13 cellular contexts compared by ENCODE assay signal in the genomic region with DNA sequence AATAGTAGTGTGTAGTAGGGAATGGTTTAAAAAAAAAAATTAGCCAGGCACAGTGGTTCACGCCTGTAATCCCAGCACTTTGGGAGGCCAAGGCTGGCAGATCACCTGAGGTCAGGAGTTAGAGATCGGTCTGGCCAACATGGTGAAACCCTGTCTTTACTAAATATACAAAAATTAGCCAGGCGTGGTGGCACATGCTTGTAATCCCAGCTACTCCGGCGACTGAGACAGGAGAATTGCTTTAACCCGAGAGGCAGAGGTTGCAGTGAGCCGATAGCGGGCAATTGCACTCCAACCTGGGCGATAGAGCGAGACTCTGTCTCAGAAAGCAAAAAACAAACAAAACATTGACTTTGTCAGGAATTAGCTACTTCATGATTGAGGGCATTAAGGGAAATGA. TPM values are rescaled to one million over a fixed set of nuclear protein-coding genes. Genes with fewer than 3 reads are reported as not detected.
DNase-seq lines count a peak whose midpoint lies in the region; ATAC-seq, FAIRE-seq and TF ChIP-seq lines count a peak whose summit lies in the region.
"Not testable (repeated sequence)": the region's sequence is repeated elsewhere in the genome, so short reads cannot be mapped to it uniquely, and the experiment has no call there.
"Had no signal": no experiment of that assay in that cellular context is flagged by ENCODE, and none has a peak within 500 bp of the region (broad histone marks: within the 10 kb centered on the region; RNA-seq: fewer than 3 reads in every experiment).

No MANE protein-coding gene starts in this region.

- WGBS in K562 (ENCODE audit: insufficient coverage, low coverage, missing lambda C conversion rate), result 96% methylated on average over 10 of the region's 10 CpGs

- CTCF ChIA-PET in CD4-positive, alpha-beta memory T cell (lab: Charles Lee; ENCODE audit: partially characterized antibody), result interaction anchor here (1.1 to 19.2 kb wide), 8 partner anchors 9 to 212 kb away, joined by 3 to 339 read pairs (median 6); partner anchors contain the start of genes AAAS and ITGB7
- CTCF ChIA-PET in K562 (lab: Yijun Ruan, JAX; ENCODE audit: low intra/inter-chr PET ratio), result not testable (repeated sequence)

- BruUV-seq in K562 (replicated peaks; lab: Mats Ljungman, UMichigan), result not testable (repeated sequence)

- H3K4me2 ChIP-seq in KMS-11 (peak overlapping the region; percentile 98), K562 (ENCODE audit: insufficient read depth, low read length) (0 out of 2 replicates have a peak overlapping the region, but pooled peaks have one; percentile 8)

- not testable (repeated sequence) for H3K4me3 ChIP-seq in CD4-positive, alpha-beta memory T cell (ENCODE audit: low read length in 2 of 2); KMS-11 (IDR thresholded peaks at IDR 0.05; ENCODE audit: insufficient read depth, low read depth, low read length); lower lobe of right lung; neutrophil (ENCODE audit: low read depth in 1 of 2, low read length in 1 of 2)
- 0 out of 2 replicates have a peak overlapping the region, but pooled peaks have one; percentile 70 for H3K4me3 ChIP-seq in K562

- H3K9me3 Mint-ChIP-seq in CD4-positive, alpha-beta memory T cell; activated T-helper 1 cell treated with anti-CD3 and anti-CD28 coated beads, Interleukin-12 subunit alpha, Interleukin-12 subunit beta, Interleukin-2, Interleukin-4 antibody, amounts not matched to agents 30 ng/mL and 10 ng/mL and 1 ng/mL, durations not matched to agents 14 hours and 24 hours and 36 hours; type B pancreatic cell: not testable (repeated sequence)

- in situ Hi-C loops in K562 (cut with MboI), result not testable (repeated sequence)

- H3K27ac Mint-ChIP-seq in CD4-positive, alpha-beta memory T cell, result peak overlapping the region in 6 of 7 donors; percentile 42 to 99 (median 86)
- H3K27ac Mint-ChIP-seq in T-helper 17 cell (peak overlapping the region; percentile 97), type B pancreatic cell (peak overlapping the region; percentile 98)
- H3K27ac Mint-ChIP-seq in activated T-helper 1 cell treated with anti-CD3 and anti-CD28 coated beads, Interleukin-12 subunit alpha, Interleukin-12 subunit beta, Interleukin-2, Interleukin-4 antibody, amounts not matched to agents 30 ng/mL and 10 ng/mL and 1 ng/mL, durations not matched to agents 14 hours and 24 hours and 36 hours, result peak overlapping the region; percentile 62

- not testable (repeated sequence) for H3K9me1 ChIP-seq in K562 (ENCODE audit: control insufficient read depth, insufficient read depth, low read length)

- peaks cover 64% of the 10 kb centered on the region for H3K4me1 ChIP-seq in CD4-positive, alpha-beta memory T cell (ENCODE audit: insufficient read depth, low read length)
- H3K4me1 ChIP-seq in KMS-11 (ENCODE audit: low read depth, poor library complexity, severe bottlenecking), result peaks cover 74% of the 10 kb centered on the region
- H3K4me1 ChIP-seq in K562 (replicated peaks in 1 of 2; ENCODE audit: control insufficient read depth in 2 of 2, insufficient read depth in 2 of 2, low read length in 2 of 2), result peaks cover 23 to 28% of the 10 kb centered on the region in 2 experiments; a peak in 4 of 5 replicates
- peaks cover 66% of the 10 kb centered on the region for H3K4me1 ChIP-seq in lower lobe of right lung
- peaks cover 52 to 55% of the 10 kb centered on the region in 2 experiments for H3K4me1 ChIP-seq in neutrophil (ENCODE audit: control insufficient read depth in 1 of 2, insufficient read depth in 1 of 2, low read depth in 1 of 2, low read length in 1 of 2)

- POLR2A ChIA-PET in CD4-positive, alpha-beta memory T cell (lab: Charles Lee; ENCODE audit: partially characterized antibody), result interaction anchor here (1.1 to 9.4 kb wide), 6 partner anchors 25 to 83 kb away, joined by 3 to 193 read pairs (median 4); partner anchors contain the start of gene AAAS
- POLR2A ChIA-PET in K562 (lab: Yijun Ruan, JAX), result interaction anchor here (1.0 to 2.1 kb wide), 4 partner anchors 14 to 108 kb away, joined by 3 to 8 read pairs (median 5); partner anchors contain the start of gene AAAS

- H4K20me1 ChIP-seq in KMS-11 (ENCODE audit: insufficient read depth); K562 (replicated peaks; ENCODE audit: control insufficient read depth, insufficient read depth, low read length): not testable (repeated sequence)

- ATAC-seq in T-helper 17 cell, K562, lower lobe of right lung: not testable (repeated sequence)

- not testable (repeated sequence) for DNase-seq in CD4-positive, alpha-beta memory T cell; T-helper 17 cell; activated T-helper 1 cell treated with anti-CD3 and anti-CD28 coated beads, Interleukin-12 subunit alpha, Interleukin-12 subunit beta, Interleukin-2, Interleukin-4 antibody, amounts not matched to agents 30 ng/mL and 10 ng/mL and 1 ng/mL, durations not matched to agents 14 hours and 24 hours and 36 hours (ENCODE audit: low spot score); K562 (ENCODE audit: extremely low read depth in 1 of 4, low spot score in 3 of 4); lower lobe of right lung; type B pancreatic cell (ENCODE audit: extremely low spot score, unreplicated experiment)

- not testable (repeated sequence) for H3K27me3 ChIP-seq in CD4-positive, alpha-beta memory T cell (ENCODE audit: insufficient read depth, low read length); KMS-11 (ENCODE audit: insufficient read depth, low read depth); K562 (ENCODE audit: control insufficient read depth in 2 of 2, insufficient read depth in 2 of 2, low read length in 2 of 2); lower lobe of right lung (ENCODE audit: low read depth); neutrophil

- intact Hi-C loops in CD4-positive, alpha-beta memory T cell (cut with micrococcal nuclease), result loop anchor here (5.0 kb wide), 1 partner anchor 380 kb away; the partner anchor contains the start of gene ATP5MC2
- intact Hi-C loops in activated T-helper 1 cell treated with anti-CD3 and anti-CD28 coated beads, Interleukin-12 subunit alpha, Interleukin-12 subunit beta, Interleukin-2, Interleukin-4 antibody, amounts not matched to agents 30 ng/mL and 10 ng/mL and 1 ng/mL, durations not matched to agents 14 hours and 24 hours and 36 hours (cut with micrococcal nuclease); K562 (cut with micrococcal nuclease); lower lobe of right lung (cut with DNase I): not testable (repeated sequence)

- not testable (repeated sequence) for FAIRE-seq in K562 (lab: Jason Lieb, UNC)

- not testable (repeated sequence) for H3K9me3 ChIP-seq in CD4-positive, alpha-beta memory T cell (ENCODE audit: control insufficient read depth in 1 of 2, low read length in 2 of 2); T-helper 17 cell (ENCODE audit: control insufficient read depth, low read length, poor library complexity, severe bottlenecking); K562 (replicated peaks; ENCODE audit: control insufficient read depth, insufficient read depth, low read depth, low read length); lower lobe of right lung; neutrophil

- H3K27me3 Mint-ChIP-seq in CD4-positive, alpha-beta memory T cell; T-helper 17 cell; activated T-helper 1 cell treated with anti-CD3 and anti-CD28 coated beads, Interleukin-12 subunit alpha, Interleukin-12 subunit beta, Interleukin-2, Interleukin-4 antibody, amounts not matched to agents 30 ng/mL and 10 ng/mL and 1 ng/mL, durations not matched to agents 14 hours and 24 hours and 36 hours (ENCODE audit: insufficient read depth); type B pancreatic cell: not testable (repeated sequence)

- H3K36me3 Mint-ChIP-seq in CD4-positive, alpha-beta memory T cell, result peaks cover 21 to 47% of the 10 kb centered on the region in 2 donors
- not testable (repeated sequence) for H3K36me3 Mint-ChIP-seq in T-helper 17 cell (ENCODE audit: low read depth)
- peaks cover 52% of the 10 kb centered on the region for H3K36me3 Mint-ChIP-seq in activated T-helper 1 cell treated with anti-CD3 and anti-CD28 coated beads, Interleukin-12 subunit alpha, Interleukin-12 subunit beta, Interleukin-2, Interleukin-4 antibody, amounts not matched to agents 30 ng/mL and 10 ng/mL and 1 ng/mL, durations not matched to agents 14 hours and 24 hours and 36 hours (ENCODE audit: low read depth)
- H3K36me3 Mint-ChIP-seq in type B pancreatic cell, result peaks cover 16% of the 10 kb centered on the region

- H3K4me3 Mint-ChIP-seq in CD4-positive, alpha-beta memory T cell, result peak overlapping the region in 7 of 8 donors; percentile 21 to 100 (median 98)
- H3K4me3 Mint-ChIP-seq in T-helper 17 cell (peak overlapping the region; percentile 12), type B pancreatic cell (peak overlapping the region; percentile 99)
- H3K4me3 Mint-ChIP-seq in activated T-helper 1 cell treated with anti-CD3 and anti-CD28 coated beads, Interleukin-12 subunit alpha, Interleukin-12 subunit beta, Interleukin-2, Interleukin-4 antibody, amounts not matched to agents 30 ng/mL and 10 ng/mL and 1 ng/mL, durations not matched to agents 14 hours and 24 hours and 36 hours, result peak overlapping the region; percentile 99

- not testable (repeated sequence) for H3K9ac ChIP-seq in KMS-11
- H3K9ac ChIP-seq in K562 (ENCODE audit: insufficient read depth in 1 of 2, low read depth in 2 of 2, low read length in 2 of 2), result peak overlapping the region in 1 of 2 experiments; percentile 94; a peak in 2 of 4 replicates

- H3K79me2 ChIP-seq in KMS-11 (ENCODE audit: insufficient read depth, low read depth), result peaks cover 49% of the 10 kb centered on the region
- peaks cover 28% of the 10 kb centered on the region for H3K79me2 ChIP-seq in K562 (ENCODE audit: control insufficient read depth, insufficient read depth, low read length)

- H3K27ac ChIP-seq in CD4-positive, alpha-beta memory T cell (ENCODE audit: low read depth, low read length); KMS-11; K562 (ENCODE audit: extremely low read depth, low read depth, low read length): not testable (repeated sequence)
- H3K27ac ChIP-seq in lower lobe of right lung, result peak overlapping the region; percentile 92
- H3K27ac ChIP-seq in neutrophil, result peak overlapping the region; percentile 85

- TF ChIP-seq RAD21 in K562 (CRISPR knock-in tag; conservative IDR thresholded peaks at IDR 0.05 in 1 of 2, IDR thresholded peaks at IDR 0.05 in 1 of 2), result not testable (repeated sequence)

- TF ChIP-seq POLR2A in K562 (conservative IDR thresholded peaks at IDR 0.05), result not testable (repeated sequence)

- peaks cover 24% of the 10 kb centered on the region for H3K36me3 ChIP-seq in CD4-positive, alpha-beta memory T cell (ENCODE audit: insufficient read depth, low read length)
- peaks cover 12% of the 10 kb centered on the region; the same call in 1 of the 2 replicates for H3K36me3 ChIP-seq in KMS-11 (ENCODE audit: insufficient read depth)
- H3K36me3 ChIP-seq in K562 (ENCODE audit: control insufficient read depth, insufficient read depth, low read length), result peaks cover 73% of the 10 kb centered on the region
- H3K36me3 ChIP-seq in lower lobe of right lung, result peaks cover 28% of the 10 kb centered on the region
- H3K36me3 ChIP-seq in neutrophil, result peaks cover 14% of the 10 kb centered on the region

- H3K4me1 Mint-ChIP-seq in CD4-positive, alpha-beta memory T cell, result peaks cover 33 to 77% (median 59%) of the 10 kb centered on the region in 4 donors
- peaks cover 46% of the 10 kb centered on the region for H3K4me1 Mint-ChIP-seq in T-helper 17 cell
- H3K4me1 Mint-ChIP-seq in activated T-helper 1 cell treated with anti-CD3 and anti-CD28 coated beads, Interleukin-12 subunit alpha, Interleukin-12 subunit beta, Interleukin-2, Interleukin-4 antibody, amounts not matched to agents 30 ng/mL and 10 ng/mL and 1 ng/mL, durations not matched to agents 14 hours and 24 hours and 36 hours (ENCODE audit: low read depth), result peaks cover 61% of the 10 kb centered on the region
- H3K4me1 Mint-ChIP-seq in type B pancreatic cell (ENCODE audit: unreplicated experiment), result peaks cover 33% of the 10 kb centered on the region

- TF ChIP-seq CTCF in KMS-11 (conservative IDR thresholded peaks at IDR 0.05; ENCODE audit: low read depth, low read length); K562 (IDR thresholded peaks at IDR 0.05 in 2 of 3, conservative IDR thresholded peaks at IDR 0.05 in 1 of 3; ENCODE audit: insufficient read depth in 2 of 3, low read depth in 1 of 3, low read length in 3 of 3); lower lobe of right lung (IDR thresholded peaks at IDR 0.05); neutrophil (IDR thresholded peaks at IDR 0.05); type B pancreatic cell (conservative IDR thresholded peaks at IDR 0.05): not testable (repeated sequence)

- TF ChIP-seq EP300 in K562 (IDR thresholded peaks at IDR 0.05; ENCODE audit: low read length), result not testable (repeated sequence)

- not testable (repeated sequence) for H2AFZ ChIP-seq in KMS-11 (ENCODE audit: low read depth); K562 (ENCODE audit: low read depth, low read length)

RNA-seq across cellular contexts. Expression of gene PFDN5, which starts 1.8 kb away (rescaled TPM):
- 100 to 1,000 TPM; 717 to 718 TPM for total RNA-seq in CD4-positive, alpha-beta memory T cell
- polyA plus RNA-seq in CD4-positive, alpha-beta memory T cell, result 1,000 to 10,000 TPM; 1,306 to 1,410 TPM
- 100 to 1,000 TPM; 566 to 600 TPM for total RNA-seq in T-helper 17 cell
- total RNA-seq in activated T-helper 1 cell treated with anti-CD3 and anti-CD28 coated beads, Interleukin-12 subunit alpha, Interleukin-12 subunit beta, Interleukin-2, Interleukin-4 antibody, amounts not matched to agents 30 ng/mL and 10 ng/mL and 1 ng/mL, durations not matched to agents 14 hours and 24 hours and 36 hours, result 344 and 350 TPM in 2 replicates
- total RNA-seq in K562 (2011; cell fraction: chromatin; rRNA removed; ENCODE audit: low replicate concordance), result 274 and 406 TPM in 2 replicates
- 346 and 363 TPM in 2 replicates for total RNA-seq in K562 (2011; cell fraction: nucleolus; rRNA removed)
- total RNA-seq in K562 (2011; cell fraction: nucleoplasm; rRNA removed), result 389 and 520 TPM in 2 replicates
- 395 and 475 TPM in 2 replicates for total RNA-seq in K562 (2014; rRNA removed)
- 742 and 748 TPM in 2 replicates for total RNA-seq in K562 (2014; rRNA removed; fragmentation: Illumina TruSeq; extraction: Trizol)
- total RNA-seq in K562 (2015; rRNA removed; fragmentation: Illumina TruSeq; extraction: Trizol), result 576 and 603 TPM in 2 replicates
- 361 and 366 TPM in 2 replicates for total RNA-seq in K562 (2021)
- polyA plus RNA-seq in K562 (2011; rRNA removed), result 988 and 1,156 TPM in 2 replicates
- polyA plus RNA-seq in K562 (2011; cell fraction: cytosol; rRNA removed), result 581 and 1,108 TPM in 2 replicates
- 677 and 1,297 TPM in 2 replicates for polyA plus RNA-seq in K562 (2011; cell fraction: nucleus; rRNA removed)
- 482 and 595 TPM in 2 replicates for polyA plus RNA-seq in K562 (2012)
- polyA plus RNA-seq in K562 (2014; fragmentation: Illumina TruSeq; extraction: Trizol), result 540 and 563 TPM in 2 replicates
- 1,000 to 10,000 TPM; 1,505 to 1,636 TPM for polyA plus RNA-seq in K562 (2014; fragmentation: Nextera tagmentation; extraction: Ambion mirVana)
- 707 and 867 TPM in 2 replicates for polyA plus RNA-seq in K562 (2014; rRNA removed)
- 355 and 476 TPM in 2 replicates for polyA minus RNA-seq in K562 (2011; rRNA and poly(A)+ RNA removed)
- 76.3 and 107 TPM in 2 replicates for polyA minus RNA-seq in K562 (2011; cell fraction: cytosol; rRNA and poly(A)+ RNA removed)
- polyA minus RNA-seq in K562 (2011; cell fraction: nucleus; rRNA and poly(A)+ RNA removed), result 102 and 229 TPM in 2 replicates
- total RNA-seq in lower lobe of right lung, result 474 TPM
- 316 and 336 TPM in 2 replicates for total RNA-seq in type B pancreatic cell (ENCODE audit: low replicate concordance)

RNA-seq across cellular contexts. Expression of gene MYG1, which starts 2.4 kb away (rescaled TPM):
- total RNA-seq in CD4-positive, alpha-beta memory T cell, result 10 to 100 TPM; 46.0 to 50.8 TPM
- 10 to 100 TPM; 62.4 to 78.2 TPM for polyA plus RNA-seq in CD4-positive, alpha-beta memory T cell
- total RNA-seq in T-helper 17 cell (10 to 100 TPM; 30.6 to 32.5 TPM), K562 (2014; rRNA removed) (1.8 and 2.9 TPM in 2 replicates), K562 (2014; rRNA removed; fragmentation: Illumina TruSeq; extraction: Trizol) (0.86 and 1.1 TPM in 2 replicates), K562 (2015; rRNA removed; fragmentation: Illumina TruSeq; extraction: Trizol) (3.0 and 3.3 TPM in 2 replicates), K562 (2021) (3.9 and 4.6 TPM in 2 replicates), lower lobe of right lung (35.3 TPM), type B pancreatic cell (ENCODE audit: low replicate concordance) (44.3 and 58.6 TPM in 2 replicates)
- 107 and 111 TPM in 2 replicates for total RNA-seq in activated T-helper 1 cell treated with anti-CD3 and anti-CD28 coated beads, Interleukin-12 subunit alpha, Interleukin-12 subunit beta, Interleukin-2, Interleukin-4 antibody, amounts not matched to agents 30 ng/mL and 10 ng/mL and 1 ng/mL, durations not matched to agents 14 hours and 24 hours and 36 hours
- total RNA-seq in K562 (2011; cell fraction: chromatin; rRNA removed; ENCODE audit: low replicate concordance), result 23.2 and 63.0 TPM in 2 replicates
- total RNA-seq in K562 (2011; cell fraction: nucleolus; rRNA removed), result 28.3 and 35.0 TPM in 2 replicates
- 24.2 and 34.6 TPM in 2 replicates for total RNA-seq in K562 (2011; cell fraction: nucleoplasm; rRNA removed)
- polyA plus RNA-seq in K562 (2011; rRNA removed) (3.0 and 7.2 TPM in 2 replicates), K562 (2014; fragmentation: Illumina TruSeq; extraction: Trizol) (1.7 and 2.1 TPM in 2 replicates), K562 (2014; fragmentation: Nextera tagmentation; extraction: Ambion mirVana) (1 to 10 TPM in 1 of 2 experiments, under 1 TPM in 1; 0.45 to 1.3 TPM), K562 (2014; rRNA removed) (4.9 and 5.6 TPM in 2 replicates)
- polyA plus RNA-seq in K562 (2011; cell fraction: cytosol; rRNA removed), result 2.8 and 4.9 TPM in 2 replicates
- polyA plus RNA-seq in K562 (2011; cell fraction: nucleus; rRNA removed), result 39.1 and 39.9 TPM in 2 replicates
- polyA plus RNA-seq in K562 (2012), result 2.3 and 8.9 TPM in 2 replicates
- polyA minus RNA-seq in K562 (2011; rRNA and poly(A)+ RNA removed), result 3.0 and 4.4 TPM in 2 replicates
- polyA minus RNA-seq in K562 (2011; cell fraction: cytosol; rRNA and poly(A)+ RNA removed), result 2.0 and 4.0 TPM in 2 replicates
- 8.6 and 11.4 TPM in 2 replicates for polyA minus RNA-seq in K562 (2011; cell fraction: nucleus; rRNA and poly(A)+ RNA removed)

RNA-seq across cellular contexts. Expression of gene AAAS, which starts 24.3 kb away (rescaled TPM):
- total RNA-seq in CD4-positive, alpha-beta memory T cell, result 10 to 100 TPM; 63.6 to 66.5 TPM
- polyA plus RNA-seq in CD4-positive, alpha-beta memory T cell, result 10 to 100 TPM; 32.5 to 47.8 TPM
- total RNA-seq in T-helper 17 cell (10 to 100 TPM; 31.2 to 31.8 TPM), K562 (2014; rRNA removed) (81.8 and 106 TPM in 2 replicates), K562 (2014; rRNA removed; fragmentation: Illumina TruSeq; extraction: Trizol) (45.1 and 51.9 TPM in 2 replicates), K562 (2015; rRNA removed; fragmentation: Illumina TruSeq; extraction: Trizol) (79.8 and 81.1 TPM in 2 replicates), K562 (2021) (103 and 106 TPM in 2 replicates), lower lobe of right lung (45.2 TPM), type B pancreatic cell (ENCODE audit: low replicate concordance) (54.7 and 75.4 TPM in 2 replicates)
- 81.4 and 85.7 TPM in 2 replicates for total RNA-seq in activated T-helper 1 cell treated with anti-CD3 and anti-CD28 coated beads, Interleukin-12 subunit alpha, Interleukin-12 subunit beta, Interleukin-2, Interleukin-4 antibody, amounts not matched to agents 30 ng/mL and 10 ng/mL and 1 ng/mL, durations not matched to agents 14 hours and 24 hours and 36 hours
- total RNA-seq in K562 (2011; cell fraction: chromatin; rRNA removed; ENCODE audit: low replicate concordance), result 123 and 253 TPM in 2 replicates
- total RNA-seq in K562 (2011; cell fraction: nucleolus; rRNA removed), result 149 and 151 TPM in 2 replicates
- 129 and 138 TPM in 2 replicates for total RNA-seq in K562 (2011; cell fraction: nucleoplasm; rRNA removed)
- polyA plus RNA-seq in K562 (2011; rRNA removed) (80.5 and 110 TPM in 2 replicates), K562 (2014; fragmentation: Illumina TruSeq; extraction: Trizol) (99.6 and 119 TPM in 2 replicates), K562 (2014; fragmentation: Nextera tagmentation; extraction: Ambion mirVana) (100 to 1,000 TPM; 124 to 157 TPM), K562 (2014; rRNA removed) (95.9 and 103 TPM in 2 replicates)
- 148 and 158 TPM in 2 replicates for polyA plus RNA-seq in K562 (2011; cell fraction: cytosol; rRNA removed)
- polyA plus RNA-seq in K562 (2011; cell fraction: nucleus; rRNA removed), result 427 and 439 TPM in 2 replicates
- polyA plus RNA-seq in K562 (2012), result 85.9 and 108 TPM in 2 replicates
- polyA minus RNA-seq in K562 (2011; rRNA and poly(A)+ RNA removed), result 91.3 and 115 TPM in 2 replicates
- polyA minus RNA-seq in K562 (2011; cell fraction: cytosol; rRNA and poly(A)+ RNA removed), result 75.9 and 85.9 TPM in 2 replicates
- polyA minus RNA-seq in K562 (2011; cell fraction: nucleus; rRNA and poly(A)+ RNA removed), result 62.5 and 105 TPM in 2 replicates

RNA-seq across cellular contexts. Expression of gene ESPL1, which starts 29.0 kb away (rescaled TPM):
- under 1 TPM; 0.20 to 0.55 TPM for total RNA-seq in CD4-positive, alpha-beta memory T cell
- under 1 TPM in 1 of 2 donors, not detected in 1; 0.16 TPM for polyA plus RNA-seq in CD4-positive, alpha-beta memory T cell
- under 1 TPM; 0.30 to 0.83 TPM for total RNA-seq in T-helper 17 cell
- 61.2 and 68.4 TPM in 2 replicates for total RNA-seq in activated T-helper 1 cell treated with anti-CD3 and anti-CD28 coated beads, Interleukin-12 subunit alpha, Interleukin-12 subunit beta, Interleukin-2, Interleukin-4 antibody, amounts not matched to agents 30 ng/mL and 10 ng/mL and 1 ng/mL, durations not matched to agents 14 hours and 24 hours and 36 hours
- 92.5 and 189 TPM in 2 replicates for total RNA-seq in K562 (2011; cell fraction: chromatin; rRNA removed; ENCODE audit: low replicate concordance)
- total RNA-seq in K562 (2011; cell fraction: nucleolus; rRNA removed), result 92.7 and 104 TPM in 2 replicates
- 92.8 and 98.3 TPM in 2 replicates for total RNA-seq in K562 (2011; cell fraction: nucleoplasm; rRNA removed)
- 18.7 and 22.9 TPM in 2 replicates for total RNA-seq in K562 (2014; rRNA removed)
- 8.8 and 10.3 TPM in 2 replicates for total RNA-seq in K562 (2014; rRNA removed; fragmentation: Illumina TruSeq; extraction: Trizol)
- total RNA-seq in K562 (2015; rRNA removed; fragmentation: Illumina TruSeq; extraction: Trizol), result 18.8 and 19.0 TPM in 2 replicates
- 47.9 and 55.0 TPM in 2 replicates for total RNA-seq in K562 (2021)
- polyA plus RNA-seq in K562 (2011; rRNA removed), result 17.3 and 26.6 TPM in 2 replicates
- 15.8 and 25.6 TPM in 2 replicates for polyA plus RNA-seq in K562 (2011; cell fraction: cytosol; rRNA removed)
- 88.4 and 110 TPM in 2 replicates for polyA plus RNA-seq in K562 (2011; cell fraction: nucleus; rRNA removed)
- polyA plus RNA-seq in K562 (2012), result 20.9 and 21.3 TPM in 2 replicates
- 29.0 and 29.5 TPM in 2 replicates for polyA plus RNA-seq in K562 (2014; fragmentation: Illumina TruSeq; extraction: Trizol)
- polyA plus RNA-seq in K562 (2014; fragmentation: Nextera tagmentation; extraction: Ambion mirVana), result 1 to 10 TPM; 1.2 to 1.6 TPM
- 19.4 and 23.9 TPM in 2 replicates for polyA plus RNA-seq in K562 (2014; rRNA removed)
- 26.7 and 29.4 TPM in 2 replicates for polyA minus RNA-seq in K562 (2011; rRNA and poly(A)+ RNA removed)
- polyA minus RNA-seq in K562 (2011; cell fraction: cytosol; rRNA and poly(A)+ RNA removed), result 16.5 and 18.8 TPM in 2 replicates
- polyA minus RNA-seq in K562 (2011; cell fraction: nucleus; rRNA and poly(A)+ RNA removed), result 32.0 and 40.3 TPM in 2 replicates
- 2.2 TPM for total RNA-seq in lower lobe of right lung
- 35.1 and 50.0 TPM in 2 replicates for total RNA-seq in type B pancreatic cell (ENCODE audit: low replicate concordance)
- total RNA-seq: ascending aorta had no signal

RNA-seq across cellular contexts. Expression of gene SP7, which starts 39.0 kb away (rescaled TPM):
- not detected for total RNA-seq in CD4-positive, alpha-beta memory T cell
- not detected for polyA plus RNA-seq in CD4-positive, alpha-beta memory T cell
- total RNA-seq in T-helper 17 cell, result not detected
- total RNA-seq in activated T-helper 1 cell treated with anti-CD3 and anti-CD28 coated beads, Interleukin-12 subunit alpha, Interleukin-12 subunit beta, Interleukin-2, Interleukin-4 antibody, amounts not matched to agents 30 ng/mL and 10 ng/mL and 1 ng/mL, durations not matched to agents 14 hours and 24 hours and 36 hours, result not detected in 2 replicates
- total RNA-seq in K562 (2011; cell fraction: chromatin; rRNA removed; ENCODE audit: low replicate concordance), result not detected in 2 replicates
- not detected in 2 replicates for total RNA-seq in K562 (2011; cell fraction: nucleolus; rRNA removed)
- not detected in 2 replicates for total RNA-seq in K562 (2011; cell fraction: nucleoplasm; rRNA removed)
- total RNA-seq in K562 (2014; rRNA removed), result not detected in 2 replicates
- not detected in 2 replicates for total RNA-seq in K562 (2014; rRNA removed; fragmentation: Illumina TruSeq; extraction: Trizol)
- not detected in 2 replicates for total RNA-seq in K562 (2015; rRNA removed; fragmentation: Illumina TruSeq; extraction: Trizol)
- not detected in 2 replicates for total RNA-seq in K562 (2021)
- polyA plus RNA-seq in K562 (2011; rRNA removed), result 0.03 and 0.04 TPM in 2 replicates
- polyA plus RNA-seq in K562 (2011; cell fraction: cytosol; rRNA removed), result 0.04 TPM in 1 of 2 replicates, not detected in the other
- 0.04 TPM in 1 of 2 replicates, not detected in the other for polyA plus RNA-seq in K562 (2011; cell fraction: nucleus; rRNA removed)
- 0.04 and 0.07 TPM in 2 replicates for polyA plus RNA-seq in K562 (2012)
- not detected in 2 replicates for polyA plus RNA-seq in K562 (2014; fragmentation: Illumina TruSeq; extraction: Trizol)
- polyA plus RNA-seq in K562 (2014; fragmentation: Nextera tagmentation; extraction: Ambion mirVana), result not detected
- polyA plus RNA-seq in K562 (2014; rRNA removed), result not detected in 2 replicates
- polyA minus RNA-seq in K562 (2011; rRNA and poly(A)+ RNA removed), result not detected in 2 replicates
- polyA minus RNA-seq in K562 (2011; cell fraction: cytosol; rRNA and poly(A)+ RNA removed), result not detected in 2 replicates
- polyA minus RNA-seq in K562 (2011; cell fraction: nucleus; rRNA and poly(A)+ RNA removed), result not detected in 2 replicates
- total RNA-seq in lower lobe of right lung, result not detected
- total RNA-seq in type B pancreatic cell (ENCODE audit: low replicate concordance), result 0.22 TPM in 1 of 2 replicates, not detected in the other
- total RNA-seq: ascending aorta, H4, left ventricle myocardium inferior, omental fat pad, ureter had no signal

Comparison
In these comparisons a context has a peak if more than half of its experiments do, and no peak if none do; other contexts are left out.
1. H3K4me3 Mint-ChIP-seq: peak in every context shown above with its lines; median percentile 99 in activated T-helper 1 cell treated with anti-CD3 and anti-CD28 coated beads, Interleukin-12 subunit alpha, Interleukin-12 subunit beta, Interleukin-2, Interleukin-4 antibody, amounts not matched to agents 30 ng/mL and 10 ng/mL and 1 ng/mL, durations not matched to agents 14 hours and 24 hours and 36 hours; 99 in type B pancreatic cell; 98 in CD4-positive, alpha-beta memory T cell; 12 in T-helper 17 cell.